Comparison of ENCODE assay signal across 23 cellular contexts in genomic region chr9:111984075-111984802, GRCh38.
DNase-seq lines count a peak whose midpoint lies in the region; ATAC-seq and TF ChIP-seq lines count a peak whose summit lies in the region.
"Had no signal": no experiment of that assay in that cellular context is flagged by ENCODE, and none has a peak within 500 bp of the region (broad histone marks: within the 10 kb centered on the region; RNA-seq: fewer than 3 reads in every experiment).

No MANE protein-coding gene starts in this region.

- CTCF ChIA-PET in Panc1 (lab: Charles Lee): no interaction called here

- in situ Hi-C loops in Panc1 (cut with HindIII; ENCODE audit: low pct_unique_long_range_greater_than_20kb, low sequenced_read_pairs): no loop called here

- H3K27ac ChIP-seq in Panc1 (ENCODE audit: low read length): 0 out of 2 replicates have a peak overlapping the region, but pooled peaks have one; percentile 15
- H3K27ac ChIP-seq: cardiac muscle cell, dorsolateral prefrontal cortex, hepatocyte, upper lobe of left lung had no signal

- no peak for ATAC-seq in stimulated activated naive CD8-positive, alpha-beta T cell treated with anti-CD3 and anti-CD28 coated beads, Interleukin-15, Interleukin-2, amounts not matched to agents 100 U/mL and 50 U/mL, for 24 hours
- ATAC-seq in Panc1 (no peak), HG03045 (IDR thresholded peaks at IDR 0.05; ENCODE audit: unreplicated experiment) (no peak), GM19395 (IDR thresholded peaks at IDR 0.05; ENCODE audit: unreplicated experiment) (no peak)
- no peak for ATAC-seq in effector memory CD8-positive, alpha-beta T cell (replicated peaks)
- ATAC-seq: PC-3 had no signal

- no peaks in the 10 kb centered on the region for H3K27me3 Mint-ChIP-seq in stimulated activated naive CD8-positive, alpha-beta T cell treated with anti-CD3 and anti-CD28 coated beads, Interleukin-15, Interleukin-2, amounts not matched to agents 100 ng/mL and 50 ng/mL, for 24 hours
- H3K27me3 Mint-ChIP-seq in effector memory CD8-positive, alpha-beta T cell: no peaks in the 10 kb centered on the region

- no peaks in the 10 kb centered on the region for H3K9me3 Mint-ChIP-seq in stimulated activated naive CD8-positive, alpha-beta T cell treated with anti-CD3 and anti-CD28 coated beads, Interleukin-15, Interleukin-2, amounts not matched to agents 100 ng/mL and 50 ng/mL, for 24 hours
- H3K9me3 Mint-ChIP-seq in effector memory CD8-positive, alpha-beta T cell: no peaks in the 10 kb centered on the region

- no peak for TF ChIP-seq CTCF in Panc1 (IDR thresholded peaks at IDR 0.05)

- POLR2A ChIA-PET in Panc1 (lab: Charles Lee): interaction anchor here (0.6 kb wide), 1 partner anchor 118 kb away, joined by 14 read pairs; no protein-coding TSS in a partner anchor

- no peaks in the 10 kb centered on the region for H3K36me3 ChIP-seq in Panc1 (ENCODE audit: control insufficient read depth, insufficient read depth, low read length)
- H3K36me3 ChIP-seq: cardiac muscle cell, upper lobe of left lung had no signal

- intact Hi-C loops in Panc1 (cut with micrococcal nuclease; ENCODE audit: unreplicated experiment): no loop called here

- no peak overlapping the region for H3K4me3 Mint-ChIP-seq in stimulated activated naive CD8-positive, alpha-beta T cell treated with anti-CD3 and anti-CD28 coated beads, Interleukin-15, Interleukin-2, amounts not matched to agents 100 ng/mL and 50 ng/mL, for 24 hours
- H3K4me3 Mint-ChIP-seq in effector memory CD8-positive, alpha-beta T cell: peak overlapping the region; percentile 25 to 48

- H3K9me3 ChIP-seq in Panc1 (ENCODE audit: control insufficient read depth, insufficient read depth, low read depth, low read length): no peaks in the 10 kb centered on the region
- H3K9me3 ChIP-seq: upper lobe of left lung had no signal

- H3K4me1 Mint-ChIP-seq in stimulated activated naive CD8-positive, alpha-beta T cell treated with anti-CD3 and anti-CD28 coated beads, Interleukin-15, Interleukin-2, amounts not matched to agents 100 ng/mL and 50 ng/mL, for 24 hours (ENCODE audit: low read depth): peaks cover 55% of the 10 kb centered on the region
- H3K4me1 Mint-ChIP-seq in effector memory CD8-positive, alpha-beta T cell (ENCODE audit: low read depth in 2 of 2): peaks cover 27 to 38% of the 10 kb centered on the region in 2 donors

- no peaks in the 10 kb centered on the region for H3K36me3 Mint-ChIP-seq in stimulated activated naive CD8-positive, alpha-beta T cell treated with anti-CD3 and anti-CD28 coated beads, Interleukin-15, Interleukin-2, amounts not matched to agents 100 ng/mL and 50 ng/mL, for 24 hours (ENCODE audit: low read depth)
- peaks cover 2% of the 10 kb centered on the region for H3K36me3 Mint-ChIP-seq in effector memory CD8-positive, alpha-beta T cell (ENCODE audit: insufficient read depth)

- no TSS peak for BruUV-seq in Panc1 (replicated peaks; lab: Mats Ljungman, UMichigan)

- H3K4me3 ChIP-seq in Panc1 (ENCODE audit: low read depth in 2 of 2, low read length in 2 of 2): no peak overlapping the region
- H3K4me3 ChIP-seq: cardiac muscle cell, dorsolateral prefrontal cortex, hepatocyte, upper lobe of left lung had no signal

- H3K27ac Mint-ChIP-seq in stimulated activated naive CD8-positive, alpha-beta T cell treated with anti-CD3 and anti-CD28 coated beads, Interleukin-15, Interleukin-2, amounts not matched to agents 100 ng/mL and 50 ng/mL, for 24 hours: peak overlapping the region; percentile 90
- peak overlapping the region; percentile 37 to 52 for H3K27ac Mint-ChIP-seq in effector memory CD8-positive, alpha-beta T cell

- H3K27me3 ChIP-seq in Panc1 (ENCODE audit: control insufficient read depth, insufficient read depth, low read length): no peaks in the 10 kb centered on the region
- H3K27me3 ChIP-seq: cardiac muscle cell, hepatocyte, upper lobe of left lung had no signal

- peaks cover 8% of the 10 kb centered on the region; the same call in 1 of the 2 replicates for H3K4me1 ChIP-seq in Panc1 (ENCODE audit: control insufficient read depth, insufficient read depth, low read length)

- DNase-seq in stimulated activated naive CD8-positive, alpha-beta T cell treated with anti-CD3 and anti-CD28 coated beads, Interleukin-15, Interleukin-2, amounts not matched to agents 100 U/mL and 50 U/mL, for 24 hours: no peak
- DNase-seq in Panc1 (ENCODE audit: low read depth, low spot score): no peak
- no peak for DNase-seq in effector memory CD8-positive, alpha-beta T cell
- no peak for DNase-seq in T-helper 2 cell
- no peak for DNase-seq in AML-193 (lab: John Stamatoyannopoulos, UW)
- DNase-seq: activated CD4-positive, alpha-beta T cell treated with anti-CD3 and anti-CD28 coated beads, Interleukin-2, amount 50 U/mL, for 1 hour; activated effector memory CD4-positive, alpha-beta T cell treated with anti-CD3 and anti-CD28 coated beads, Interleukin-2, amount 50 U/mL, for 16 hours; DMS153; dorsolateral prefrontal cortex; foreskin fibroblast; GDM1; NCI-H1417; NCI-H2171; PC-3; SHP77 treated with DMSO at 0.1 percent for 48 hours; stimulated activated CD4-positive, alpha-beta T cell treated with anti-CD3 and anti-CD28 coated beads, Interleukin-4, amount 100 ng/mL, for 4 hours; T-helper 1 cell had no signal
